ENCODE assay signal across 7 cellular contexts in the genomic region with DNA sequence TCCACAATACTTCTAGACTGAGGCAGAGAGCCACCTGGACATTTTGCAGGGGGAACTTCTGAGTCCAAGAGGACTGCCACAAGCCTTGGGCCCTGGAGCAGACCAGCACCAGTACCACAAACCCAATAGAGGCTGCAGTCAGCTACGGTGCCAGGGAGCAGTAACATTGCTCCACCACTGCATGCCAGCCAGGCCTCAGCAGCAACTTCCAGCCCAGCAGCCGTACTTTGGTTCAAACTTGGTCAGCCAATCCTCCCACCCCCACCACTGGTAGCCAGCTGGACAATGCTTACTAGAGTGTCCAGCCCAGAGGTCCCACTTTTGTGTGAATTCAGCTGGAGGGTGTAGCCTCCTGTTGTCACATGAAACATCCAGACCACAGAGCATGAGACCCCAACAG.
"Had no signal": no experiment of that assay in that cellular context is flagged by ENCODE, and none has a peak within 500 bp of the region (broad histone marks: within the 10 kb centered on the region; RNA-seq: fewer than 3 reads in every experiment).

No MANE protein-coding gene starts in this region.

- H3K9me3 ChIP-seq: HAP-1 had no signal

- H3K36me3 ChIP-seq: HAP-1 had no signal

- H3K4me2 ChIP-seq: GM23338 had no signal

- FAIRE-seq: HTR-8/SVneo had no signal

- H3K4me1 ChIP-seq: HAP-1 had no signal

- ATAC-seq: GM23338, HCT116 had no signal

- H2AFZ ChIP-seq: GM23338 had no signal

- H3K4me3 ChIP-seq: GM23338, HAP-1 had no signal

- DNase-seq: H7, HFFc6, KBM-7 had no signal
